ENCODE assay signal across 11 cellular contexts in the genomic region with DNA sequence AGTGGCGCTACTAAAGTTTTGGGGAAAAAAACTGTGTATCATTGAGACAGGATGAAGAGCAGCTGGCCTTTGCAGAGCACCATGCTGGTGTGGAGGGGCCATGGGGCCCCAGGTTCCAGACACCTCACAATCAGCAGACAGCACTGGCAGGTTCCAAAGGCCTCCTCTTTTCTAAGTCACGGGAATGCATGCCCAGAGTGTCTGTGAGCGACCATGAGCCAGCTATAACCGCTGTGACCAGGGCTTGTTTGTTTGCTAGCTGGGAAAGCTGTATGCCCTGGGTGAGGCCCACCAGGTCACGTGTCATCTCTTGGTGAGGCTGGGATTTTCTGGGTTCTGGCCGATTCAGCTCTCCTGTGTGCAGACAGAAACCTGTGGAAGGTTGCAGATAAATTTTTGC. TPM values are rescaled to one million over a fixed set of nuclear protein-coding genes. Genes with fewer than 3 reads are reported as not detected.
"Had no signal": no experiment of that assay in that cellular context is flagged by ENCODE, and none has a peak within 500 bp of the region (broad histone marks: within the 10 kb centered on the region; RNA-seq: fewer than 3 reads in every experiment).

No MANE protein-coding gene starts in this region.

- H3K9me3 Mint-ChIP-seq: activated naive CD4-positive, alpha-beta T cell treated with anti-CD3 and anti-CD28 coated beads, Interleukin-2, amount 10 ng/mL, durations not matched to agents 7 days and 5 days; activated T-helper 2 cell treated with anti-CD3 and anti-CD28 coated beads, Interferon-gamma antibody, Interleukin-2, Interleukin-4, amounts not matched to agents 10 μg/mL and 5 μg/mL and 100 μg/mL, durations not matched to agents 14 hours and 24 hours and 36 hours; memory B cell; nephron progenitor cell had no signal

- H3K27me3 Mint-ChIP-seq: activated naive CD4-positive, alpha-beta T cell treated with anti-CD3 and anti-CD28 coated beads, Interleukin-2, amount 10 ng/mL, durations not matched to agents 7 days and 5 days; T-helper 17 cell had no signal

- H3K27me3 ChIP-seq: ovary had no signal

- H3K36me3 Mint-ChIP-seq: activated naive CD4-positive, alpha-beta T cell treated with anti-CD3 and anti-CD28 coated beads, Interleukin-2, amount 10 ng/mL, durations not matched to agents 7 days and 5 days; memory B cell had no signal

- H3K27ac ChIP-seq: coronary artery, ovary had no signal

- H3K4me3 Mint-ChIP-seq: activated naive CD4-positive, alpha-beta T cell treated with anti-CD3 and anti-CD28 coated beads, Interleukin-2, amount 10 ng/mL, durations not matched to agents 7 days and 5 days; memory B cell; nephron progenitor cell; T-helper 17 cell had no signal

- DNase-seq: activated naive CD4-positive, alpha-beta T cell treated with anti-CD3 and anti-CD28 coated beads, Interleukin-2, amount 10 ng/mL, durations not matched to agents 7 days and 5 days; caudate nucleus; effector CD4-positive, alpha-beta T cell; nephron progenitor cell; ovary; stimulated activated CD4-positive, alpha-beta T cell treated with anti-CD3 and anti-CD28 coated beads, Interleukin-4, amount 100 ng/mL, for 4 hours; T-helper 17 cell had no signal

- ATAC-seq: T-helper 17 cell had no signal

- H3K27ac Mint-ChIP-seq: activated naive CD4-positive, alpha-beta T cell treated with anti-CD3 and anti-CD28 coated beads, Interleukin-2, amount 10 ng/mL, durations not matched to agents 7 days and 5 days; activated T-helper 2 cell treated with anti-CD3 and anti-CD28 coated beads, Interferon-gamma antibody, Interleukin-2, Interleukin-4, amounts not matched to agents 10 μg/mL and 5 μg/mL and 100 μg/mL, durations not matched to agents 14 hours and 24 hours and 36 hours; memory B cell; nephron progenitor cell; T-helper 17 cell had no signal

- H3K36me3 ChIP-seq: ovary had no signal

- H3K4me1 Mint-ChIP-seq: activated naive CD4-positive, alpha-beta T cell treated with anti-CD3 and anti-CD28 coated beads, Interleukin-2, amount 10 ng/mL, durations not matched to agents 7 days and 5 days; memory B cell; nephron progenitor cell; T-helper 17 cell had no signal

- H3K9me3 ChIP-seq: ovary had no signal

- H3K4me3 ChIP-seq: coronary artery, ovary had no signal

- FAIRE-seq: urothelium cell line had no signal

RNA-seq across cellular contexts. Expression of a gene that starts 37.0 kb away (rescaled TPM):
- total RNA-seq: activated T-helper 2 cell treated with anti-CD3 and anti-CD28 coated beads, Interferon-gamma antibody, Interleukin-2, Interleukin-4, amounts not matched to agents 10 μg/mL and 5 μg/mL and 100 μg/mL, durations not matched to agents 14 hours and 24 hours and 36 hours had no signal
